In genomic region chr5:138282918-138283742, GRCh38 we compare ENCODE assay signal across 1 cellular context.
TF ChIP-seq lines count a peak whose summit lies in the region.

No MANE protein-coding gene starts in this region.

TF ChIP-seq in K562, 482 proteins besides CTCF, POLR2A, EP300 and RAD21 (continues in another document):
- TF ChIP-seq GATA2 (CRISPR knock-in tag; IDR thresholded peaks at IDR 0.05) (no peak), HMGN3 (IDR thresholded peaks at IDR 0.05; ENCODE audit: borderline replicate concordance, extremely low read depth, insufficient read length, low read depth, low read length) (no peak), ZNF780A (CRISPR knock-in tag; IDR thresholded peaks at IDR 0.05) (no peak), EP400 (IDR thresholded peaks at IDR 0.05) (no peak), PHF21A (IDR thresholded peaks at IDR 0.05; ENCODE audit: borderline replicate concordance, low read depth) (no peak), ZNF444 (CRISPR knock-in tag; IDR thresholded peaks at IDR 0.05) (no peak), ZNF24 (IDR thresholded peaks at IDR 0.05) (no peak), ZBTB5 (IDR thresholded peaks at IDR 0.05) (no peak), SP1 (CRISPR knock-in tag; IDR thresholded peaks at IDR 0.05) (no peak), STAG1 (CRISPR knock-in tag; IDR thresholded peaks at IDR 0.05; ENCODE audit: borderline replicate concordance) (peak; percentile 26; the same call in 1 of the 2 replicates), MEF2A (IDR thresholded peaks at IDR 0.05; ENCODE audit: control insufficient read depth, low read depth, low read length) (no peak), PYGO2 (tag; IDR thresholded peaks at IDR 0.05) (no peak), ZNF184 (CRISPR knock-in tag; IDR thresholded peaks at IDR 0.05) (no peak), TCF3 (CRISPR knock-in tag; IDR thresholded peaks at IDR 0.05) (no peak), RBM39 (optimal IDR thresholded peaks at IDR 0.05; ENCODE audit: low read depth, low read length) (no peak), ERF (CRISPR knock-in tag; IDR thresholded peaks at IDR 0.05) (no peak), ZBTB1 (CRISPR knock-in tag; IDR thresholded peaks at IDR 0.05; ENCODE audit: borderline replicate concordance, low read depth) (no peak), TAF1 (IDR thresholded peaks at IDR 0.05; ENCODE audit: control insufficient read depth, extremely low read depth, insufficient read depth, low read length, severe bottlenecking) (no peak), SOX6 (IDR thresholded peaks at IDR 0.05) (no peak), TCF15 (CRISPR knock-in tag; IDR thresholded peaks at IDR 0.05) (no peak), BRCA1 (IDR thresholded peaks at IDR 0.05) (no peak), BRCA1 (CRISPR knock-in tag; IDR thresholded peaks at IDR 0.05) (no peak), GTF2A2 (tag; IDR thresholded peaks at IDR 0.05) (no peak), ZFPM2 (CRISPR knock-in tag; IDR thresholded peaks at IDR 0.05) (no peak), ZNF23 (CRISPR knock-in tag; IDR thresholded peaks at IDR 0.05) (no peak), CREBBP (IDR thresholded peaks at IDR 0.05; ENCODE audit: low read depth, low read length) (no peak), EZH2 (IDR thresholded peaks at IDR 0.05; ENCODE audit: borderline replicate concordance, low read depth, low read length) (no peak), ZNF41 (CRISPR knock-in tag; conservative IDR thresholded peaks at IDR 0.05) (no peak), L3MBTL2 (IDR thresholded peaks at IDR 0.05) (0 out of 2 replicates have a peak, but pooled peaks have one; percentile 19), ZNF224 (CRISPR knock-in tag; IDR thresholded peaks at IDR 0.05) (no peak), TRIM24 (IDR thresholded peaks at IDR 0.05) (no peak), NFIC (IDR thresholded peaks at IDR 0.05) (no peak), SMC3 (conservative IDR thresholded peaks at IDR 0.05; ENCODE audit: insufficient read depth, low read depth, low read length) (peak; percentile 53), TEAD2 (tag; IDR thresholded peaks at IDR 0.05) (no peak), ZNF212 (CRISPR knock-in tag; IDR thresholded peaks at IDR 0.05) (no peak), ATF4 (CRISPR knock-in tag; IDR thresholded peaks at IDR 0.05) (no peak), HMG20A (CRISPR knock-in tag; conservative IDR thresholded peaks at IDR 0.05) (no peak), MTA3 (IDR thresholded peaks at IDR 0.05; ENCODE audit: borderline replicate concordance) (no peak), DEAF1 (CRISPR knock-in tag; IDR thresholded peaks at IDR 0.05) (0 out of 2 replicates have a peak, but pooled peaks have one; percentile 42), XRCC3 (IDR thresholded peaks at IDR 0.05) (no peak), CHD1 (IDR thresholded peaks at IDR 0.05; ENCODE audit: low read length) (no peak), IFI16 (CRISPR knock-in tag; IDR thresholded peaks at IDR 0.05) (no peak), KDM1A (IDR thresholded peaks at IDR 0.05) (no peak), NKRF (IDR thresholded peaks at IDR 0.05; ENCODE audit: borderline replicate concordance) (no peak), SNRNP70 (optimal IDR thresholded peaks at IDR 0.05; ENCODE audit: low read depth, low read length) (no peak), SAFB2 (IDR thresholded peaks at IDR 0.05; ENCODE audit: borderline replicate concordance, low read depth, low read length, severe bottlenecking) (no peak), SUPT5H (IDR thresholded peaks at IDR 0.05) (no peak), HNRNPLL (IDR thresholded peaks at IDR 0.05; ENCODE audit: low read depth, low read length, poor library complexity, severe bottlenecking) (no peak), TEAD4 (IDR thresholded peaks at IDR 0.05; ENCODE audit: low read length) (peak; percentile 22; the same call in 1 of the 2 replicates), TEAD4 (CRISPR knock-in tag; IDR thresholded peaks at IDR 0.05; ENCODE audit: borderline replicate concordance) (no peak), PML (IDR thresholded peaks at IDR 0.05; ENCODE audit: low read length) (no peak), NR2F6 (CRISPR knock-in tag; IDR thresholded peaks at IDR 0.05) (no peak), GABPB1 (CRISPR knock-in tag; IDR thresholded peaks at IDR 0.05) (no peak), RBM34 (IDR thresholded peaks at IDR 0.05; ENCODE audit: borderline replicate concordance, insufficient read depth, low read length) (no peak), ZKSCAN8 (CRISPR knock-in tag; IDR thresholded peaks at IDR 0.05) (no peak), HNRNPL (IDR thresholded peaks at IDR 0.05; ENCODE audit: low read depth, low read length) (no peak), KAT7 (CRISPR knock-in tag; IDR thresholded peaks at IDR 0.05; ENCODE audit: borderline replicate concordance) (no peak), SMAD1 (IDR thresholded peaks at IDR 0.05; ENCODE audit: low read depth, low read length, partially characterized antibody) (no peak), CC2D1A (IDR thresholded peaks at IDR 0.05) (peak; percentile 33; the same call in 1 of the 2 replicates), SREBF2 (CRISPR knock-in tag; IDR thresholded peaks at IDR 0.05) (no peak)
- TF ChIP-seq, protein P1, sequence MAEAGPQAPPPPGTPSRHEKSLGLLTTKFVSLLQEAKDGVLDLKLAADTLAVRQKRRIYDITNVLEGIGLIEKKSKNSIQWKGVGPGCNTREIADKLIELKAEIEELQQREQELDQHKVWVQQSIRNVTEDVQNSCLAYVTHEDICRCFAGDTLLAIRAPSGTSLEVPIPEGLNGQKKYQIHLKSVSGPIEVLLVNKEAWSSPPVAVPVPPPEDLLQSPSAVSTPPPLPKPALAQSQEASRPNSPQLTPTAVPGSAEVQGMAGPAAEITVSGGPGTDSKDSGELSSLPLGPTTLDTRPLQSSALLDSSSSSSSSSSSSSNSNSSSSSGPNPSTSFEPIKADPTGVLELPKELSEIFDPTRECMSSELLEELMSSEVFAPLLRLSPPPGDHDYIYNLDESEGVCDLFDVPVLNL (CRISPR knock-in tag; IDR thresholded peaks at IDR 0.05; ENCODE audit: low read depth), result no peak
- TF ChIP-seq, protein P2, sequence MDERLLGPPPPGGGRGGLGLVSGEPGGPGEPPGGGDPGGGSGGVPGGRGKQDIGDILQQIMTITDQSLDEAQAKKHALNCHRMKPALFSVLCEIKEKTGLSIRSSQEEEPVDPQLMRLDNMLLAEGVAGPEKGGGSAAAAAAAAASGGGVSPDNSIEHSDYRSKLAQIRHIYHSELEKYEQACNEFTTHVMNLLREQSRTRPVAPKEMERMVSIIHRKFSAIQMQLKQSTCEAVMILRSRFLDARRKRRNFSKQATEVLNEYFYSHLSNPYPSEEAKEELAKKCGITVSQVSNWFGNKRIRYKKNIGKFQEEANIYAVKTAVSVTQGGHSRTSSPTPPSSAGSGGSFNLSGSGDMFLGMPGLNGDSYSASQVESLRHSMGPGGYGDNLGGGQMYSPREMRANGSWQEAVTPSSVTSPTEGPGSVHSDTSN (CRISPR knock-in tag; IDR thresholded peaks at IDR 0.05; ENCODE audit: low read depth), result 0 out of 2 replicates have a peak, but pooled peaks have one; percentile 35
- TF ChIP-seq, protein P2 (tag; conservative IDR thresholded peaks at IDR 0.05; ENCODE audit: low read depth), result peak; percentile 64
- TF ChIP-seq, protein P3, sequence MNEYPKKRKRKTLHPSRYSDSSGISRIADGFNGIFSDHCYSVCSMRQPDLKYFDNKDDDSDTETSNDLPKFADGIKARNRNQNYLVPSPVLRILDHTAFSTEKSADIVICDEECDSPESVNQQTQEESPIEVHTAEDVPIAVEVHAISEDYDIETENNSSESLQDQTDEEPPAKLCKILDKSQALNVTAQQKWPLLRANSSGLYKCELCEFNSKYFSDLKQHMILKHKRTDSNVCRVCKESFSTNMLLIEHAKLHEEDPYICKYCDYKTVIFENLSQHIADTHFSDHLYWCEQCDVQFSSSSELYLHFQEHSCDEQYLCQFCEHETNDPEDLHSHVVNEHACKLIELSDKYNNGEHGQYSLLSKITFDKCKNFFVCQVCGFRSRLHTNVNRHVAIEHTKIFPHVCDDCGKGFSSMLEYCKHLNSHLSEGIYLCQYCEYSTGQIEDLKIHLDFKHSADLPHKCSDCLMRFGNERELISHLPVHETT (CRISPR knock-in tag; conservative IDR thresholded peaks at IDR 0.05 in 1 of 2, IDR thresholded peaks at IDR 0.05 in 1 of 2), result no peak
- TF ChIP-seq, protein P4, sequence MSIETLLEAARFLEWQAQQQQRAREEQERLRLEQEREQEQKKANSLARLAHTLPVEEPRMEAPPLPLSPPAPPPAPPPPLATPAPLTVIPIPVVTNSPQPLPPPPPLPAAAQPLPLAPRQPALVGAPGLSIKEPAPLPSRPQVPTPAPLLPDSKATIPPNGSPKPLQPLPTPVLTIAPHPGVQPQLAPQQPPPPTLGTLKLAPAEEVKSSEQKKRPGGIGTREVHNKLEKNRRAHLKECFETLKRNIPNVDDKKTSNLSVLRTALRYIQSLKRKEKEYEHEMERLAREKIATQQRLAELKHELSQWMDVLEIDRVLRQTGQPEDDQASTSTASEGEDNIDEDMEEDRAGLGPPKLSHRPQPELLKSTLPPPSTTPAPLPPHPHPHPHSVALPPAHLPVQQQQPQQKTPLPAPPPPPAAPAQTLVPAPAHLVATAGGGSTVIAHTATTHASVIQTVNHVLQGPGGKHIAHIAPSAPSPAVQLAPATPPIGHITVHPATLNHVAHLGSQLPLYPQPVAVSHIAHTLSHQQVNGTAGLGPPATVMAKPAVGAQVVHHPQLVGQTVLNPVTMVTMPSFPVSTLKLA (conservative IDR thresholded peaks at IDR 0.05), result peak; percentile 45 to 54; a peak in 2 of 4 replicates
- TF ChIP-seq, protein P5, sequence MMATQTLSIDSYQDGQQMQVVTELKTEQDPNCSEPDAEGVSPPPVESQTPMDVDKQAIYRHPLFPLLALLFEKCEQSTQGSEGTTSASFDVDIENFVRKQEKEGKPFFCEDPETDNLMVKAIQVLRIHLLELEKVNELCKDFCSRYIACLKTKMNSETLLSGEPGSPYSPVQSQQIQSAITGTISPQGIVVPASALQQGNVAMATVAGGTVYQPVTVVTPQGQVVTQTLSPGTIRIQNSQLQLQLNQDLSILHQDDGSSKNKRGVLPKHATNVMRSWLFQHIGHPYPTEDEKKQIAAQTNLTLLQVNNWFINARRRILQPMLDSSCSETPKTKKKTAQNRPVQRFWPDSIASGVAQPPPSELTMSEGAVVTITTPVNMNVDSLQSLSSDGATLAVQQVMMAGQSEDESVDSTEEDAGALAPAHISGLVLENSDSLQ (IDR thresholded peaks at IDR 0.05), result peak; percentile 92
